In genomic region chr20:24684421-24684871, GRCh38 we compare ENCODE assay signal across 20 cellular contexts.
A peak's percentile ranks its signal among the peaks of the same experiment; 100 is the strongest.
DNase-seq lines count a peak whose midpoint lies in the region; ATAC-seq and TF ChIP-seq lines count a peak whose summit lies in the region.
"Had no signal": no experiment of that assay in that cellular context is flagged by ENCODE, and none has a peak within 500 bp of the region (broad histone marks: within the 10 kb centered on the region; RNA-seq: fewer than 3 reads in every experiment).

No MANE protein-coding gene starts in this region.

- peak; percentile 4 for DNase-seq in NOMO-1 treated with DMSO at 0.1 percent for 48 hours (lab: John Stamatoyannopoulos, UW; ENCODE audit: unreplicated experiment)
- no peak for DNase-seq in NOMO-1 treated with dmso at 0.1 percent for 144 hours (lab: John Stamatoyannopoulos, UW; ENCODE audit: unreplicated experiment)
- DNase-seq in RPMI8226: peak; percentile 48
- DNase-seq in islet precursor cell: peak; percentile 20
- DNase-seq in suprapubic skin (ENCODE audit: low spot score in 2 of 2): peak; percentile 49 to 59
- no peak for DNase-seq in HAP-1 (ENCODE audit: low spot score in 2 of 2)
- DNase-seq in T-helper 2 cell: no peak
- DNase-seq: activated CD4-positive, alpha-beta T cell treated with anti-CD3 and anti-CD28 coated beads, Interleukin-2, amount 10 ng/mL, durations not matched to agents 24 days and 14 days; activated CD8-positive, alpha-beta memory T cell treated with anti-CD3 and anti-CD28 coated beads, Interleukin-2, amount 10 ng/mL, durations not matched to agents 7 days and 5 days; DMS53; GOT3; lower lobe of right lung; NCI-H1436; stimulated activated CD8-positive, alpha-beta memory T cell treated with anti-CD3 and anti-CD28 coated beads, Interleukin-4, amount 100 ng/mL, for 48 hours; upper lobe of left lung; WERI-Rb-1 had no signal

- in situ Hi-C loops in HAP-1 (cut with MboI; ENCODE audit: low sequenced_read_pairs): no loop called here

- H3K4me1 ChIP-seq in suprapubic skin (no peaks in the 10 kb centered on the region), HAP-1 (no peaks in the 10 kb centered on the region)
- H3K4me1 ChIP-seq: lower lobe of right lung, Peyer's patch, upper lobe of left lung had no signal

- TF ChIP-seq CTCF in suprapubic skin (IDR thresholded peaks at IDR 0.05): no peak

- no peak overlapping the region for H3K4me3 ChIP-seq in suprapubic skin
- no peak overlapping the region for H3K4me3 ChIP-seq in HAP-1
- H3K4me3 ChIP-seq: lower lobe of right lung, Peyer's patch, upper lobe of left lung had no signal

- WGBS in suprapubic skin: 64% methylated on average over 9 of the region's 9 CpGs

- no peak overlapping the region for H3K27ac ChIP-seq in suprapubic skin
- H3K27ac ChIP-seq: 22Rv1, lower lobe of right lung, Peyer's patch, upper lobe of left lung, WERI-Rb-1 had no signal

- no peak for ATAC-seq in HG03378 (IDR thresholded peaks at IDR 0.05; ENCODE audit: unreplicated experiment)
- ATAC-seq: activated CD8-positive, alpha-beta memory T cell treated with anti-CD3 and anti-CD28 coated beads, Interleukin-2, amount 10 ng/mL, durations not matched to agents 7 days and 5 days; activated naive CD4-positive, alpha-beta T cell treated with anti-CD3 and anti-CD28 coated beads, Interleukin-2, amount 50 U/mL, for 72 hours had no signal

- no peaks in the 10 kb centered on the region for H3K27me3 ChIP-seq in suprapubic skin
- H3K27me3 ChIP-seq in HAP-1 (ENCODE audit: low read depth): no peaks in the 10 kb centered on the region
- H3K27me3 ChIP-seq: Peyer's patch, upper lobe of left lung had no signal

- TF ChIP-seq EP300 in suprapubic skin (IDR thresholded peaks at IDR 0.05): no peak

- no peak for TF ChIP-seq POLR2A in suprapubic skin (IDR thresholded peaks at IDR 0.05)

- H3K36me3 ChIP-seq in suprapubic skin (no peaks in the 10 kb centered on the region), HAP-1 (replicated peaks) (no peaks in the 10 kb centered on the region)
- H3K36me3 ChIP-seq: lower lobe of right lung, Peyer's patch, upper lobe of left lung, WERI-Rb-1 had no signal

- H3K9me3 ChIP-seq in suprapubic skin (no peaks in the 10 kb centered on the region), HAP-1 (no peaks in the 10 kb centered on the region)
- H3K9me3 ChIP-seq: Peyer's patch had no signal

Comparison
In these comparisons a context has a peak if more than half of its experiments do, and no peak if none do; other contexts are left out.
1. DNase-seq: peak in NOMO-1 treated with DMSO at 0.1 percent for 48 hours (single experiment), RPMI8226 (single experiment), islet precursor cell (single experiment) and suprapubic skin (2 of 2); none in NOMO-1 treated with dmso at 0.1 percent for 144 hours (single experiment), HAP-1 (0 of 2) and T-helper 2 cell (0 of 5).